Comparison of ENCODE assay signal across 19 cellular contexts in the genomic region with DNA sequence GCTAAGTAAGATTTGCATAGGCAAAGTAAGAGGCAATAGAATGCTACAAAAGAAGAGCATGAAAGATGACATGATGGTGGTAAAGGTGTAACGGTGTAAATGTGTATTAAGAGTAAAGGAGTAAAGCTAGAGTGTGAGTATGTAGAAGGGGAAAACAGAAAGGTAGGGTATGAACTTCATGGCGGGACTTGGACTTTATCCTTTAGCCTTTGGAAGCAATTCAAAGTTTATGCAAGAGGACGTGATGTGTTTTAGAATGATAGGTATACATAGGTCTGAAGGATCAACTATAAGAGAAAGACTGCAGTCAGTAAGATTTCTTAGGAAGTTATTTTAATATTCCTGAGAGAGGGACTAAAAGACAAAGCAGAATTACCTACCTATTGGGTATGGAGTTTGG.
"Had no signal": no experiment of that assay in that cellular context is flagged by ENCODE, and none has a peak within 500 bp of the region (broad histone marks: within the 10 kb centered on the region; RNA-seq: fewer than 3 reads in every experiment).

No MANE protein-coding gene starts in this region.

- H3K27ac ChIP-seq: colonic mucosa, epithelial cell of prostate, esophagus muscularis mucosa, foreskin keratinocyte, gastroesophageal sphincter, heart left ventricle, hepatocyte, left ventricle myocardium inferior, lower lobe of right lung had no signal

- H3K36me3 ChIP-seq: colonic mucosa, esophagus muscularis mucosa, gastroesophageal sphincter, heart left ventricle, left ventricle myocardium inferior, lower lobe of right lung had no signal

- ATAC-seq: effector memory CD8-positive, alpha-beta T cell; foreskin keratinocyte; gastroesophageal sphincter; heart left ventricle; lower lobe of right lung; naive thymus-derived CD4-positive, alpha-beta T cell had no signal

- DNase-seq: colonic mucosa; cortex of kidney; effector CD8-positive, alpha-beta T cell; effector memory CD8-positive, alpha-beta T cell; endodermal cell; heart left ventricle; hypothalamus; immature natural killer cell; islet precursor cell; kidney; left ventricle myocardium inferior; lower lobe of right lung; mesenchymal stem cell; naive thymus-derived CD4-positive, alpha-beta T cell had no signal

- H3K4me3 ChIP-seq: colonic mucosa, esophagus muscularis mucosa, gastroesophageal sphincter, heart left ventricle, hepatocyte, left ventricle myocardium inferior, lower lobe of right lung had no signal

- H3K4me1 ChIP-seq: colonic mucosa, foreskin keratinocyte, lower lobe of right lung had no signal

- H3K9me3 ChIP-seq: colonic mucosa, esophagus muscularis mucosa, gastroesophageal sphincter, heart left ventricle, left ventricle myocardium inferior, lower lobe of right lung had no signal

- H3K27me3 ChIP-seq: colonic mucosa, esophagus muscularis mucosa, foreskin keratinocyte, gastroesophageal sphincter had no signal
